In the genomic region with DNA sequence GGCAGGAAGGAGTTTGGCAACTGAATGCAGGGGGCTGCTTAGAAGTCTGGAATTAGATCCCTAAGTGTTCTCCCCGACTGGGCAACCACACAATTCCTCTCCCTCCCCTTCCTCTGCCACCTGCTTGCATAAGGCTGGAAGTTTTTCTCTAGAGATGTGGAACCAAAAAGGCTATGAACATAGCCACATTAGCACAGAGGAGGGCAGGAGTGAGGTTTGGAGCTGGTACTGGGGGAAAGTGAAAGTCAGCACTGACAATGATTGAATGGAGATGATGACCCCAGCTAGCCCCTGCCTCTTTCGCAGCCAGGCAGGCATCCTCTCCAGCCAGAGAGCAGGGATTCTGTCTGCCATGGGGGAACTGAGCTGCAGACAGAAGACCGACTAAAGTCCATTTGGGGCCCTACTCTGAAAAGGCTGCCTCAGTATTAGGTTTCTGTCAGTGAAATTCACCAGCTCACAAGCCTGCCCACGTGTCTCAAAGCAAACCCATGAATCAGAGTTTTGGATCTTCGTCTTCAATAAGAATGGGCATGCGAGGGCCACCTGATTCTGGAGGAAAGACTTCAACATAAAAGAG, we compare ENCODE assay signal across 1 cellular context.
TF ChIP-seq lines count a peak whose summit lies in the region.

No MANE protein-coding gene starts in this region.

TF ChIP-seq in HepG2, 621 proteins besides CTCF, POLR2A, EP300 and RAD21 (continued from another document and continues in another):
- TF ChIP-seq, protein P1, sequence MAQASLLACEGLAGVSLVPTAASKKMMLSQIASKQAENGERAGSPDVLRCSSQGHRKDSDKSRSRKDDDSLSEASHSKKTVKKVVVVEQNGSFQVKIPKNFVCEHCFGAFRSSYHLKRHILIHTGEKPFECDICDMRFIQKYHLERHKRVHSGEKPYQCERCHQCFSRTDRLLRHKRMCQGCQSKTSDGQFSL (CRISPR knock-in tag; IDR thresholded peaks at IDR 0.05): peak; percentile 35; the same call in 1 of the 2 replicates
- TF ChIP-seq THYN1 (CRISPR knock-in tag; IDR thresholded peaks at IDR 0.05; ENCODE audit: borderline replicate concordance, low read depth) (no peak), ZNF83 (CRISPR knock-in tag; IDR thresholded peaks at IDR 0.05; ENCODE audit: borderline replicate concordance) (no peak), ZNF570 (CRISPR knock-in tag; IDR thresholded peaks at IDR 0.05; ENCODE audit: borderline replicate concordance) (no peak), ETV5 (CRISPR knock-in tag; IDR thresholded peaks at IDR 0.05; ENCODE audit: borderline replicate concordance) (no peak; the same call in 1 of the 2 replicates), ZNF160 (CRISPR knock-in tag; IDR thresholded peaks at IDR 0.05) (no peak), ETV6 (CRISPR knock-in tag; conservative IDR thresholded peaks at IDR 0.05) (no peak), SP4 (CRISPR knock-in tag; IDR thresholded peaks at IDR 0.05) (peak; percentile 38; the same call in 1 of the 2 replicates), IKZF1 (IDR thresholded peaks at IDR 0.05) (no peak), MIER2 (CRISPR knock-in tag; IDR thresholded peaks at IDR 0.05) (peak; percentile 78; the same call in 1 of the 2 replicates), ZNF549 (CRISPR knock-in tag; IDR thresholded peaks at IDR 0.05) (no peak), ZNF775 (CRISPR knock-in tag; IDR thresholded peaks at IDR 0.05; ENCODE audit: borderline replicate concordance) (no peak), MAFG (CRISPR knock-in tag; IDR thresholded peaks at IDR 0.05) (no peak), TAF15 (IDR thresholded peaks at IDR 0.05; ENCODE audit: low read depth, low read length, poor library complexity, severe bottlenecking) (no peak), MAZ (IDR thresholded peaks at IDR 0.05; ENCODE audit: borderline replicate concordance, low read depth, low read length) (no peak), MAZ (CRISPR knock-in tag; IDR thresholded peaks at IDR 0.05; ENCODE audit: low read depth) (0 out of 2 replicates have a peak, but pooled peaks have one; percentile 37), KDM6A (CRISPR knock-in tag; IDR thresholded peaks at IDR 0.05; ENCODE audit: low read depth) (peak; percentile 97), SRSF9 (IDR thresholded peaks at IDR 0.05; ENCODE audit: borderline replicate concordance, insufficient read depth, low read depth, low read length, poor library complexity, severe bottlenecking) (no peak), HOXD1 (CRISPR knock-in tag; IDR thresholded peaks at IDR 0.05) (peak; percentile 99), ZNF788 (CRISPR knock-in tag; IDR thresholded peaks at IDR 0.05; ENCODE audit: borderline replicate concordance) (no peak), ZNF567 (CRISPR knock-in tag; IDR thresholded peaks at IDR 0.05; ENCODE audit: borderline replicate concordance) (no peak), KAT8 (CRISPR knock-in tag; IDR thresholded peaks at IDR 0.05) (peak; percentile 73), FOSL2 (CRISPR knock-in tag; IDR thresholded peaks at IDR 0.05) (peak; percentile 87), ISX (CRISPR knock-in tag; conservative IDR thresholded peaks at IDR 0.05) (no peak), ZNF713 (CRISPR knock-in tag; IDR thresholded peaks at IDR 0.05) (no peak), NCOA1 (CRISPR knock-in tag; IDR thresholded peaks at IDR 0.05) (0 out of 2 replicates have a peak, but pooled peaks have one; percentile 54), HIVEP1 (CRISPR knock-in tag; IDR thresholded peaks at IDR 0.05) (0 out of 2 replicates have a peak, but pooled peaks have one; percentile 63), MEF2D (CRISPR knock-in tag; IDR thresholded peaks at IDR 0.05) (peak; percentile 70; the same call in 1 of the 2 replicates), ZNF20 (CRISPR knock-in tag; IDR thresholded peaks at IDR 0.05) (no peak), POLR2G (IDR thresholded peaks at IDR 0.05; ENCODE audit: low read depth, low read length) (peak; percentile 57), MAFK (conservative IDR thresholded peaks at IDR 0.05 in 1 of 2, IDR thresholded peaks at IDR 0.05 in 1 of 2; ENCODE audit: low read length in 2 of 2) (peak; percentile 25 to 29; a peak in 1 of 4 replicates)
- TF ChIP-seq, protein P2, sequence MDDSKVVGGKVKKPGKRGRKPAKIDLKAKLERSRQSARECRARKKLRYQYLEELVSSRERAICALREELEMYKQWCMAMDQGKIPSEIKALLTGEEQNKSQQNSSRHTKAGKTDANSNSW (CRISPR knock-in tag; IDR thresholded peaks at IDR 0.05; ENCODE audit: borderline replicate concordance): no peak
- TF ChIP-seq, protein P3, sequence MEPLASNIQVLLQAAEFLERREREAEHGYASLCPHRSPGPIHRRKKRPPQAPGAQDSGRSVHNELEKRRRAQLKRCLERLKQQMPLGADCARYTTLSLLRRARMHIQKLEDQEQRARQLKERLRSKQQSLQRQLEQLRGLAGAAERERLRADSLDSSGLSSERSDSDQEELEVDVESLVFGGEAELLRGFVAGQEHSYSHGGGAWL (CRISPR knock-in tag; IDR thresholded peaks at IDR 0.05): no peak
- TF ChIP-seq, protein P4, sequence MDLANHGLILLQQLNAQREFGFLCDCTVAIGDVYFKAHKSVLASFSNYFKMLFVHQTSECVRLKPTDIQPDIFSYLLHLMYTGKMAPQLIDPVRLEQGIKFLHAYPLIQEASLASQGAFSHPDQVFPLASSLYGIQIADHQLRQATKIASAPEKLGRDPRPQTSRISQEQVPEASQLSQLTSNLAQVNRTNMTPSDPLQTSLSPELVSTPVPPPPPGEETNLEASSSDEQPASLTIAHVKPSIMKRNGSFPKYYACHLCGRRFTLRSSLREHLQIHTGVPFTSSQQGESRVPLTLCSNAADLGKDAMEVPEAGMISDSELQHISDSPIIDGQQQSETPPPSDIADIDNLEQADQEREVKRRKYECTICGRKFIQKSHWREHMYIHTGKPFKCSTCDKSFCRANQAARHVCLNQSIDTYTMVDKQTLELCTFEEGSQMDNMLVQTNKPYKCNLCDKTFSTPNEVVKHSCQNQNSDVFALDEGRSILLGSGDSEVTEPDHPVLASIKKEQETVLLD (CRISPR knock-in tag; IDR thresholded peaks at IDR 0.05; ENCODE audit: low read depth): no peak
- TF ChIP-seq, protein P5, sequence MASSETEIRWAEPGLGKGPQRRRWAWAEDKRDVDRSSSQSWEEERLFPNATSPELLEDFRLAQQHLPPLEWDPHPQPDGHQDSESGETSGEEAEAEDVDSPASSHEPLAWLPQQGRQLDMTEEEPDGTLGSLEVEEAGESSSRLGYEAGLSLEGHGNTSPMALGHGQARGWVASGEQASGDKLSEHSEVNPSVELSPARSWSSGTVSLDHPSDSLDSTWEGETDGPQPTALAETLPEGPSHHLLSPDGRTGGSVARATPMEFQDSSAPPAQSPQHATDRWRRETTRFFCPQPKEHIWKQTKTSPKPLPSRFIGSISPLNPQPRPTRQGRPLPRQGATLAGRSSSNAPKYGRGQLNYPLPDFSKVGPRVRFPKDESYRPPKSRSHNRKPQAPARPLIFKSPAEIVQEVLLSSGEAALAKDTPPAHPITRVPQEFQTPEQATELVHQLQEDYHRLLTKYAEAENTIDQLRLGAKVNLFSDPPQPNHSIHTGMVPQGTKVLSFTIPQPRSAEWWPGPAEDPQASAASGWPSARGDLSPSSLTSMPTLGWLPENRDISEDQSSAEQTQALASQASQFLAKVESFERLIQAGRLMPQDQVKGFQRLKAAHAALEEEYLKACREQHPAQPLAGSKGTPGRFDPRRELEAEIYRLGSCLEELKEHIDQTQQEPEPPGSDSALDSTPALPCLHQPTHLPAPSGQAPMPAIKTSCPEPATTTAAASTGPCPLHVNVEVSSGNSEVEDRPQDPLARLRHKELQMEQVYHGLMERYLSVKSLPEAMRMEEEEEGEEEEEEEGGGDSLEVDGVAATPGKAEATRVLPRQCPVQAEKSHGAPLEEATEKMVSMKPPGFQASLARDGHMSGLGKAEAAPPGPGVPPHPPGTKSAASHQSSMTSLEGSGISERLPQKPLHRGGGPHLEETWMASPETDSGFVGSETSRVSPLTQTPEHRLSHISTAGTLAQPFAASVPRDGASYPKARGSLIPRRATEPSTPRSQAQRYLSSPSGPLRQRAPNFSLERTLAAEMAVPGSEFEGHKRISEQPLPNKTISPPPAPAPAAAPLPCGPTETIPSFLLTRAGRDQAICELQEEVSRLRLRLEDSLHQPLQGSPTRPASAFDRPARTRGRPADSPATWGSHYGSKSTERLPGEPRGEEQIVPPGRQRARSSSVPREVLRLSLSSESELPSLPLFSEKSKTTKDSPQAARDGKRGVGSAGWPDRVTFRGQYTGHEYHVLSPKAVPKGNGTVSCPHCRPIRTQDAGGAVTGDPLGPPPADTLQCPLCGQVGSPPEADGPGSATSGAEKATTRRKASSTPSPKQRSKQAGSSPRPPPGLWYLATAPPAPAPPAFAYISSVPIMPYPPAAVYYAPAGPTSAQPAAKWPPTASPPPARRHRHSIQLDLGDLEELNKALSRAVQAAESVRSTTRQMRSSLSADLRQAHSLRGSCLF (CRISPR knock-in tag; IDR thresholded peaks at IDR 0.05; ENCODE audit: borderline replicate concordance): no peak
- TF ChIP-seq, protein P6, sequence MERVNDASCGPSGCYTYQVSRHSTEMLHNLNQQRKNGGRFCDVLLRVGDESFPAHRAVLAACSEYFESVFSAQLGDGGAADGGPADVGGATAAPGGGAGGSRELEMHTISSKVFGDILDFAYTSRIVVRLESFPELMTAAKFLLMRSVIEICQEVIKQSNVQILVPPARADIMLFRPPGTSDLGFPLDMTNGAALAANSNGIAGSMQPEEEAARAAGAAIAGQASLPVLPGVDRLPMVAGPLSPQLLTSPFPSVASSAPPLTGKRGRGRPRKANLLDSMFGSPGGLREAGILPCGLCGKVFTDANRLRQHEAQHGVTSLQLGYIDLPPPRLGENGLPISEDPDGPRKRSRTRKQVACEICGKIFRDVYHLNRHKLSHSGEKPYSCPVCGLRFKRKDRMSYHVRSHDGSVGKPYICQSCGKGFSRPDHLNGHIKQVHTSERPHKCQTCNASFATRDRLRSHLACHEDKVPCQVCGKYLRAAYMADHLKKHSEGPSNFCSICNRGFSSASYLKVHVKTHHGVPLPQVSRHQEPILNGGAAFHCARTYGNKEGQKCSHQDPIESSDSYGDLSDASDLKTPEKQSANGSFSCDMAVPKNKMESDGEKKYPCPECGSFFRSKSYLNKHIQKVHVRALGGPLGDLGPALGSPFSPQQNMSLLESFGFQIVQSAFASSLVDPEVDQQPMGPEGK (CRISPR knock-in tag; IDR thresholded peaks at IDR 0.05): peak; percentile 75
- TF ChIP-seq, protein P7, sequence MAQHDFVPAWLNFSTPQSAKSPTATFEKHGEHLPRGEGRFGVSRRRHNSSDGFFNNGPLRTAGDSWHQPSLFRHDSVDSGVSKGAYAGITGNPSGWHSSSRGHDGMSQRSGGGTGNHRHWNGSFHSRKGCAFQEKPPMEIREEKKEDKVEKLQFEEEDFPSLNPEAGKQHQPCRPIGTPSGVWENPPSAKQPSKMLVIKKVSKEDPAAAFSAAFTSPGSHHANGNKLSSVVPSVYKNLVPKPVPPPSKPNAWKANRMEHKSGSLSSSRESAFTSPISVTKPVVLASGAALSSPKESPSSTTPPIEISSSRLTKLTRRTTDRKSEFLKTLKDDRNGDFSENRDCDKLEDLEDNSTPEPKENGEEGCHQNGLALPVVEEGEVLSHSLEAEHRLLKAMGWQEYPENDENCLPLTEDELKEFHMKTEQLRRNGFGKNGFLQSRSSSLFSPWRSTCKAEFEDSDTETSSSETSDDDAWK (CRISPR knock-in tag; IDR thresholded peaks at IDR 0.05): no peak
- TF ChIP-seq, protein P8, sequence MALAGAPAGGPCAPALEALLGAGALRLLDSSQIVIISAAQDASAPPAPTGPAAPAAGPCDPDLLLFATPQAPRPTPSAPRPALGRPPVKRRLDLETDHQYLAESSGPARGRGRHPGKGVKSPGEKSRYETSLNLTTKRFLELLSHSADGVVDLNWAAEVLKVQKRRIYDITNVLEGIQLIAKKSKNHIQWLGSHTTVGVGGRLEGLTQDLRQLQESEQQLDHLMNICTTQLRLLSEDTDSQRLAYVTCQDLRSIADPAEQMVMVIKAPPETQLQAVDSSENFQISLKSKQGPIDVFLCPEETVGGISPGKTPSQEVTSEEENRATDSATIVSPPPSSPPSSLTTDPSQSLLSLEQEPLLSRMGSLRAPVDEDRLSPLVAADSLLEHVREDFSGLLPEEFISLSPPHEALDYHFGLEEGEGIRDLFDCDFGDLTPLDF (CRISPR knock-in tag; IDR thresholded peaks at IDR 0.05): no peak
- TF ChIP-seq, protein P9, sequence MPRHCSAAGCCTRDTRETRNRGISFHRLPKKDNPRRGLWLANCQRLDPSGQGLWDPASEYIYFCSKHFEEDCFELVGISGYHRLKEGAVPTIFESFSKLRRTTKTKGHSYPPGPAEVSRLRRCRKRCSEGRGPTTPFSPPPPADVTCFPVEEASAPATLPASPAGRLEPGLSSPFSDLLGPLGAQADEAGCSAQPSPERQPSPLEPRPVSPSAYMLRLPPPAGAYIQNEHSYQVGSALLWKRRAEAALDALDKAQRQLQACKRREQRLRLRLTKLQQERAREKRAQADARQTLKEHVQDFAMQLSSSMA (CRISPR knock-in tag; IDR thresholded peaks at IDR 0.05): 0 out of 2 replicates have a peak, but pooled peaks have one; percentile 51
- TF ChIP-seq, protein P10, sequence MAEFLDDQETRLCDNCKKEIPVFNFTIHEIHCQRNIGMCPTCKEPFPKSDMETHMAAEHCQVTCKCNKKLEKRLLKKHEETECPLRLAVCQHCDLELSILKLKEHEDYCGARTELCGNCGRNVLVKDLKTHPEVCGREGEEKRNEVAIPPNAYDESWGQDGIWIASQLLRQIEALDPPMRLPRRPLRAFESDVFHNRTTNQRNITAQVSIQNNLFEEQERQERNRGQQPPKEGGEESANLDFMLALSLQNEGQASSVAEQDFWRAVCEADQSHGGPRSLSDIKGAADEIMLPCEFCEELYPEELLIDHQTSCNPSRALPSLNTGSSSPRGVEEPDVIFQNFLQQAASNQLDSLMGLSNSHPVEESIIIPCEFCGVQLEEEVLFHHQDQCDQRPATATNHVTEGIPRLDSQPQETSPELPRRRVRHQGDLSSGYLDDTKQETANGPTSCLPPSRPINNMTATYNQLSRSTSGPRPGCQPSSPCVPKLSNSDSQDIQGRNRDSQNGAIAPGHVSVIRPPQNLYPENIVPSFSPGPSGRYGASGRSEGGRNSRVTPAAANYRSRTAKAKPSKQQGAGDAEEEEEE (CRISPR knock-in tag; IDR thresholded peaks at IDR 0.05; ENCODE audit: borderline replicate concordance): no peak
- TF ChIP-seq, protein P11, sequence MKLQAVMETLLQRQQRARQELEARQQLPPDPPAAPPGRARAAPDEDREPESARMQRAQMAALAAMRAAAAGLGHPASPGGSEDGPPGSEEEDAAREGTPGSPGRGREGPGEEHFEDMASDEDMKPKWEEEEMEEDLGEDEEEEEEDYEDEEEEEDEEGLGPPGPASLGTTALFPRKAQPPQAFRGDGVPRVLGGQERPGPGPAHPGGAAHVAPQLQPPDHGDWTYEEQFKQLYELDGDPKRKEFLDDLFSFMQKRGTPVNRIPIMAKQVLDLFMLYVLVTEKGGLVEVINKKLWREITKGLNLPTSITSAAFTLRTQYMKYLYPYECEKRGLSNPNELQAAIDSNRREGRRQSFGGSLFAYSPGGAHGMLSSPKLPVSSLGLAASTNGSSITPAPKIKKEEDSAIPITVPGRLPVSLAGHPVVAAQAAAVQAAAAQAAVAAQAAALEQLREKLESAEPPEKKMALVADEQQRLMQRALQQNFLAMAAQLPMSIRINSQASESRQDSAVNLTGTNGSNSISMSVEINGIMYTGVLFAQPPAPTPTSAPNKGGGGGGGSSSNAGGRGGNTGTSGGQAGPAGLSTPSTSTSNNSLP (IDR thresholded peaks at IDR 0.05; ENCODE audit: low read depth, low read length): peak; percentile 66; the same call in 1 of the 2 replicates
- TF ChIP-seq, protein P12, sequence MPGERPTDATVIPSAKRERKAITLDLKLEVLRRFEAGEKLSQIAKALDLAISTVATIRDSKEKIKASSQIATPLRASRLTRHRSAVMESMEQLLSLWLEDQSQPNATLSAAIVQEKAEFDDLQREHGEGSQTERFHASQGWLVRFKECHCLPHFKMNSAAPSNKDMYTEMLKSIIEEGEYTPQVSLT (CRISPR knock-in tag; IDR thresholded peaks at IDR 0.05; ENCODE audit: borderline replicate concordance, low read depth): no peak
